Comparison of ENCODE assay signal across 2 cellular contexts in the genomic region with DNA sequence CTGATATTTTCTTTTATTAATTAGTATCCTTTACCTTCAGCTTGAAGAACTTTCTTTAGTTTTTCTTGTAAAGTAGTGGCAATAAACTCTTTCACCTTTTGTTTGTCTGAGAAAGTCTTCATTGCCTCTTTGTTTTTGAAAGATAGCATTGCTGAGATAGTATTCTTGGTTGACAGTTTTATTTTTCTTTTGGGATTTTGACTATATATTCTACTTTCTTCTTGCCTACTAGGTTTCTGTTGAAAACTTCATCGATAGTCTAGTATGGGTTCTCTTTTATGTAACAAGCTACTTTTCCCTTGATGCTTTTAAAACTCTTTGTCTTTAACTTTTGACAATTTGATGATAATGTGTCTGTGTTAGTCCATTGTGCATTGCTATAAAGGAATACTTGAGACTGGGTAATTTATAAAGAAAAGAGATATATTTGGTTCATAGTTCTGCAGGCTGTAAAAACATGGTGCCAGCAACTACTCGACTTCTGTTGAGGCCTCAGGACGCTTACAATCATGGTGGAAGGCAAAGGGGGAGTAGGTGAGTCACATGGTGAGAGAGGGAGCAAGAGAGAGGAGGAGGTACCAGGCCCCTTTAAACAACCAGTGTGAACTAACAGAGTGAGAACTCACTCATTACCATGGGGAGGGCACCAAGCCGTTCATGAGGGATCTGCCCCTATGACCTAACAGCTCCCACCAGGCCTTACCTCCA.
A peak's percentile ranks its signal among the peaks of the same experiment; 100 is the strongest.
TF ChIP-seq lines count a peak whose summit lies in the region.

No MANE protein-coding gene starts in this region.

TF ChIP-seq in HEK293, 187 proteins besides CTCF, POLR2A, EP300 and RAD21:
- TF ChIP-seq ZNF514 (tag by site-specific recombination; IDR thresholded peaks at IDR 0.05) (no peak), TRIM28 (IDR thresholded peaks at IDR 0.05; ENCODE audit: borderline replicate concordance, low read length) (peak; percentile 71), ZNF791 (tag by site-specific recombination; IDR thresholded peaks at IDR 0.05) (peak; percentile 82; the same call in 1 of the 2 replicates), SETDB1 (IDR thresholded peaks at IDR 0.05; ENCODE audit: insufficient read length, low read length) (peak; percentile 95)

TF ChIP-seq in K562, 482 proteins besides CTCF, POLR2A, EP300 and RAD21:
- TF ChIP-seq, protein P1, sequence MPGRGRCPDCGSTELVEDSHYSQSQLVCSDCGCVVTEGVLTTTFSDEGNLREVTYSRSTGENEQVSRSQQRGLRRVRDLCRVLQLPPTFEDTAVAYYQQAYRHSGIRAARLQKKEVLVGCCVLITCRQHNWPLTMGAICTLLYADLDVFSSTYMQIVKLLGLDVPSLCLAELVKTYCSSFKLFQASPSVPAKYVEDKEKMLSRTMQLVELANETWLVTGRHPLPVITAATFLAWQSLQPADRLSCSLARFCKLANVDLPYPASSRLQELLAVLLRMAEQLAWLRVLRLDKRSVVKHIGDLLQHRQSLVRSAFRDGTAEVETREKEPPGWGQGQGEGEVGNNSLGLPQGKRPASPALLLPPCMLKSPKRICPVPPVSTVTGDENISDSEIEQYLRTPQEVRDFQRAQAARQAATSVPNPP (IDR thresholded peaks at IDR 0.05; ENCODE audit: borderline replicate concordance, insufficient read depth, insufficient read length): no peak
- TF ChIP-seq ZNF274 (IDR thresholded peaks at IDR 0.05; ENCODE audit: borderline replicate concordance, low read depth, low read length): 0 out of 2 replicates have a peak, but pooled peaks have one; percentile 35
- TF ChIP-seq RBM25 (IDR thresholded peaks at IDR 0.05; ENCODE audit: low read depth, low read length, severe bottlenecking): no peak
- TF ChIP-seq, protein P2, sequence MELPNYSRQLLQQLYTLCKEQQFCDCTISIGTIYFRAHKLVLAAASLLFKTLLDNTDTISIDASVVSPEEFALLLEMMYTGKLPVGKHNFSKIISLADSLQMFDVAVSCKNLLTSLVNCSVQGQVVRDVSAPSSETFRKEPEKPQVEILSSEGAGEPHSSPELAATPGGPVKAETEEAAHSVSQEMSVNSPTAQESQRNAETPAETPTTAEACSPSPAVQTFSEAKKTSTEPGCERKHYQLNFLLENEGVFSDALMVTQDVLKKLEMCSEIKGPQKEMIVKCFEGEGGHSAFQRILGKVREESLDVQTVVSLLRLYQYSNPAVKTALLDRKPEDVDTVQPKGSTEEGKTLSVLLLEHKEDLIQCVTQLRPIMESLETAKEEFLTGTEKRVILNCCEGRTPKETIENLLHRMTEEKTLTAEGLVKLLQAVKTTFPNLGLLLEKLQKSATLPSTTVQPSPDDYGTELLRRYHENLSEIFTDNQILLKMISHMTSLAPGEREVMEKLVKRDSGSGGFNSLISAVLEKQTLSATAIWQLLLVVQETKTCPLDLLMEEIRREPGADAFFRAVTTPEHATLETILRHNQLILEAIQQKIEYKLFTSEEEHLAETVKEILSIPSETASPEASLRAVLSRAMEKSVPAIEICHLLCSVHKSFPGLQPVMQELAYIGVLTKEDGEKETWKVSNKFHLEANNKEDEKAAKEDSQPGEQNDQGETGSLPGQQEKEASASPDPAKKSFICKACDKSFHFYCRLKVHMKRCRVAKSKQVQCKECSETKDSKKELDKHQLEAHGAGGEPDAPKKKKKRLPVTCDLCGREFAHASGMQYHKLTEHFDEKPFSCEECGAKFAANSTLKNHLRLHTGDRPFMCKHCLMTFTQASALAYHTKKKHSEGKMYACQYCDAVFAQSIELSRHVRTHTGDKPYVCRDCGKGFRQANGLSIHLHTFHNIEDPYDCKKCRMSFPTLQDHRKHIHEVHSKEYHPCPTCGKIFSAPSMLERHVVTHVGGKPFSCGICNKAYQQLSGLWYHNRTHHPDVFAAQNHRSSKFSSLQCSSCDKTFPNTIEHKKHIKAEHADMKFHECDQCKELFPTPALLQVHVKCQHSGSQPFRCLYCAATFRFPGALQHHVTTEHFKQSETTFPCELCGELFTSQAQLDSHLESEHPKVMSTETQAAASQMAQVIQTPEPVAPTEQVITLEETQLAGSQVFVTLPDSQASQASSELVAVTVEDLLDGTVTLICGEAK (IDR thresholded peaks at IDR 0.05): no peak
- TF ChIP-seq, protein P2 (CRISPR knock-in tag; IDR thresholded peaks at IDR 0.05): no peak
